31 cellular contexts compared by ENCODE assay signal in genomic region chr9:83011611-83012010, GRCh38. TPM values are rescaled to one million over a fixed set of nuclear protein-coding genes. Genes with fewer than 3 reads are reported as not detected.
DNase-seq lines count a peak whose midpoint lies in the region; ATAC-seq, FAIRE-seq and TF ChIP-seq lines count a peak whose summit lies in the region.
"Had no signal": no experiment of that assay in that cellular context is flagged by ENCODE, and none has a peak within 500 bp of the region (broad histone marks: within the 10 kb centered on the region; RNA-seq: fewer than 3 reads in every experiment).

No MANE protein-coding gene starts in this region.

- no peak overlapping the region for H3K18ac ChIP-seq in mesenchymal stem cell (ENCODE audit: low read depth in 1 of 2, low read length in 2 of 2)

- peak overlapping the region; percentile 19 for H3K27ac Mint-ChIP-seq in activated naive CD8-positive, alpha-beta T cell treated with anti-CD3 and anti-CD28 coated beads, Interleukin-2, amount 10 ng/mL, durations not matched to agents 7 days and 5 days
- no peak overlapping the region for H3K27ac Mint-ChIP-seq in activated naive CD8-positive, alpha-beta T cell treated with anti-CD3 and anti-CD28 coated beads, Interleukin-2, amount 50 U/mL, for 24 hours
- no peak overlapping the region for H3K27ac Mint-ChIP-seq in activated T-helper 17 cell treated with anti-CD3 and anti-CD28 coated beads, Interleukin-2, amount 50 U/mL, for 72 hours
- H3K27ac Mint-ChIP-seq: activated naive CD4-positive, alpha-beta T cell treated with anti-CD3 and anti-CD28 coated beads, Interleukin-2, amount 10 ng/mL, durations not matched to agents 7 days and 5 days; IgD-negative memory B cell; T-helper 2 cell treated with Interferon-gamma antibody and Interleukin-4, amounts not matched to agents 5 μg/mL and 100 μg/mL, for 36 hours had no signal

- H3K9me3 Mint-ChIP-seq in activated naive CD8-positive, alpha-beta T cell treated with anti-CD3 and anti-CD28 coated beads, Interleukin-2, amount 10 ng/mL, durations not matched to agents 7 days and 5 days = peaks cover 1% of the 10 kb centered on the region
- no peaks in the 10 kb centered on the region for H3K9me3 Mint-ChIP-seq in activated naive CD8-positive, alpha-beta T cell treated with anti-CD3 and anti-CD28 coated beads, Interleukin-2, amount 50 U/mL, for 24 hours
- H3K9me3 Mint-ChIP-seq in activated T-helper 17 cell treated with anti-CD3 and anti-CD28 coated beads, Interleukin-2, amount 50 U/mL, for 72 hours = peaks cover 6% of the 10 kb centered on the region
- H3K9me3 Mint-ChIP-seq: activated naive CD4-positive, alpha-beta T cell treated with anti-CD3 and anti-CD28 coated beads, Interleukin-2, amount 10 ng/mL, durations not matched to agents 7 days and 5 days; T-helper 2 cell treated with Interferon-gamma antibody and Interleukin-4, amounts not matched to agents 5 μg/mL and 100 μg/mL, for 36 hours had no signal

- H3K27ac ChIP-seq in mesenchymal stem cell (ENCODE audit: low read length, poor library complexity, severe bottlenecking) = no peak overlapping the region
- H3K27ac ChIP-seq: cardiac muscle cell, coronary artery, epithelial cell of prostate, neutrophil, Peyer's patch, prostate gland, sigmoid colon, transverse colon had no signal

- H3K4me1 ChIP-seq in Loucy (ENCODE audit: insufficient read depth, low read length, poor library complexity, severe bottlenecking) = peaks cover 37% of the 10 kb centered on the region
- peaks cover 2% of the 10 kb centered on the region for H3K4me1 ChIP-seq in mesenchymal stem cell (ENCODE audit: control insufficient read depth, insufficient read depth, low read depth, low read length)
- H3K4me1 ChIP-seq: BE2C, prostate gland had no signal

- H3K36me3 Mint-ChIP-seq in activated naive CD8-positive, alpha-beta T cell treated with anti-CD3 and anti-CD28 coated beads, Interleukin-2, amount 10 ng/mL, durations not matched to agents 7 days and 5 days = peaks cover 4% of the 10 kb centered on the region
- H3K36me3 Mint-ChIP-seq in activated naive CD8-positive, alpha-beta T cell treated with anti-CD3 and anti-CD28 coated beads, Interleukin-2, amount 50 U/mL, for 24 hours (ENCODE audit: low read depth) = no peaks in the 10 kb centered on the region
- no peaks in the 10 kb centered on the region for H3K36me3 Mint-ChIP-seq in activated T-helper 17 cell treated with anti-CD3 and anti-CD28 coated beads, Interleukin-2, amount 50 U/mL, for 72 hours (ENCODE audit: low read depth)
- H3K36me3 Mint-ChIP-seq: activated naive CD4-positive, alpha-beta T cell treated with anti-CD3 and anti-CD28 coated beads, Interleukin-2, amount 10 ng/mL, durations not matched to agents 7 days and 5 days; IgD-negative memory B cell had no signal

- H3K4me3 Mint-ChIP-seq in activated naive CD8-positive, alpha-beta T cell treated with anti-CD3 and anti-CD28 coated beads, Interleukin-2, amount 10 ng/mL, durations not matched to agents 7 days and 5 days = peak overlapping the region; percentile 42
- no peak overlapping the region for H3K4me3 Mint-ChIP-seq in activated naive CD8-positive, alpha-beta T cell treated with anti-CD3 and anti-CD28 coated beads, Interleukin-2, amount 50 U/mL, for 24 hours
- no peak overlapping the region for H3K4me3 Mint-ChIP-seq in activated T-helper 17 cell treated with anti-CD3 and anti-CD28 coated beads, Interleukin-2, amount 50 U/mL, for 72 hours
- H3K4me3 Mint-ChIP-seq: activated naive CD4-positive, alpha-beta T cell treated with anti-CD3 and anti-CD28 coated beads, Interleukin-2, amount 10 ng/mL, durations not matched to agents 7 days and 5 days; IgD-negative memory B cell; T-helper 2 cell treated with Interferon-gamma antibody and Interleukin-4, amounts not matched to agents 5 μg/mL and 100 μg/mL, for 36 hours had no signal

- H3K36me3 ChIP-seq in Loucy (ENCODE audit: insufficient read depth, low read length) = no peaks in the 10 kb centered on the region
- H3K36me3 ChIP-seq in mesenchymal stem cell (ENCODE audit: control insufficient read depth in 1 of 2, insufficient read depth in 2 of 2, low read depth in 1 of 2, low read length in 2 of 2) = no peaks in the 10 kb centered on the region
- H3K36me3 ChIP-seq: BE2C, cardiac muscle cell, neutrophil, Peyer's patch, sigmoid colon, transverse colon had no signal

- H4K8ac ChIP-seq in mesenchymal stem cell (ENCODE audit: low read length) = no peak overlapping the region

- H3K79me2 ChIP-seq in Loucy (ENCODE audit: insufficient read depth, low read length) = no peaks in the 10 kb centered on the region

- H3K4me3 ChIP-seq in Loucy (ENCODE audit: low read length, poor library complexity, severe bottlenecking) (no peak overlapping the region), mesenchymal stem cell (ENCODE audit: insufficient read depth in 1 of 2, low read depth in 1 of 2, low read length in 2 of 2) (no peak overlapping the region)
- H3K4me3 ChIP-seq: cardiac muscle cell, coronary artery, Peyer's patch, prostate gland, sigmoid colon, transverse colon had no signal

- H3K79me1 ChIP-seq in mesenchymal stem cell (replicated peaks; ENCODE audit: low read length, poor library complexity, severe bottlenecking) = no peaks in the 10 kb centered on the region

- no peak overlapping the region for H2AK5ac ChIP-seq in mesenchymal stem cell (ENCODE audit: low read length, severe bottlenecking)

- H4K91ac ChIP-seq in mesenchymal stem cell (ENCODE audit: low read length) = no peak overlapping the region

- no peak for DNase-seq in activated naive CD8-positive, alpha-beta T cell treated with anti-CD3 and anti-CD28 coated beads, Interleukin-2, amount 10 ng/mL, durations not matched to agents 7 days and 5 days
- no peak for DNase-seq in activated naive CD8-positive, alpha-beta T cell treated with anti-CD3 and anti-CD28 coated beads, Interleukin-2, amount 50 U/mL, for 24 hours
- DNase-seq in iris pigment epithelial cell (ENCODE audit: low read depth) = peak; percentile 13
- DNase-seq in mesenchymal stem cell = no peak
- no peak for DNase-seq in GM12891 (ENCODE audit: insufficient read length, low spot score)
- DNase-seq in RPMI8226 = no peak
- DNase-seq: activated CD4-positive, alpha-beta T cell treated with anti-CD3 and anti-CD28 coated beads, Interleukin-2, amount 50 U/mL, for 48 hours; activated CD4-positive, CD25-positive, alpha-beta regulatory T cell treated with anti-CD3 and anti-CD28 coated beads, Interleukin-2, amount 50 U/mL, for 72 hours; activated CD8-positive, alpha-beta memory T cell treated with anti-CD3 and anti-CD28 coated beads, Interleukin-2, amount 50 U/mL, for 4 hours; activated naive CD4-positive, alpha-beta T cell treated with anti-CD3 and anti-CD28 coated beads, Interleukin-2, amount 10 ng/mL, durations not matched to agents 7 days and 5 days; amygdala; BE2C; effector memory CD4-positive, alpha-beta T cell; head of caudate nucleus; kidney; naive thymus-derived CD4-positive, alpha-beta T cell; NCI-H146; Peyer's patch; sigmoid colon; stimulated activated CD4-positive, alpha-beta T cell treated with anti-CD3 and anti-CD28 coated beads, Interleukin-4, amount 100 ng/mL, for 24 hours; transverse colon had no signal

- H3K4me2 ChIP-seq in Loucy (ENCODE audit: low read depth, low read length, poor library complexity, severe bottlenecking) = peak overlapping the region; percentile 49
- H3K4me2 ChIP-seq in mesenchymal stem cell (ENCODE audit: low read length, poor library complexity, severe bottlenecking) = no peak overlapping the region

- H3K9ac ChIP-seq in Loucy (ENCODE audit: low read depth, low read length, poor library complexity, severe bottlenecking) = peak overlapping the region; percentile 8
- H3K9ac ChIP-seq in mesenchymal stem cell (ENCODE audit: low read length) = no peak overlapping the region

- H3K9me3 ChIP-seq in Loucy (ENCODE audit: insufficient read depth, low read depth, low read length) (no peaks in the 10 kb centered on the region), mesenchymal stem cell (ENCODE audit: control insufficient read depth, low read length) (no peaks in the 10 kb centered on the region)
- H3K9me3 ChIP-seq: BE2C, neutrophil, Peyer's patch, prostate gland, sigmoid colon, transverse colon had no signal

- ATAC-seq in activated naive CD8-positive, alpha-beta T cell treated with anti-CD3 and anti-CD28 coated beads, Interleukin-2, amount 10 ng/mL, durations not matched to agents 7 days and 5 days (ENCODE audit: low read depth) = no peak
- ATAC-seq in activated naive CD8-positive, alpha-beta T cell treated with anti-CD3 and anti-CD28 coated beads, Interleukin-2, amount 50 U/mL, for 24 hours = no peak
- no peak for ATAC-seq in activated T-helper 17 cell treated with anti-CD3 and anti-CD28 coated beads, Interleukin-2, amount 50 U/mL, for 72 hours (replicated peaks)
- ATAC-seq: naive thymus-derived CD4-positive, alpha-beta T cell had no signal

- H2AFZ ChIP-seq in Loucy (ENCODE audit: low read length) = peak overlapping the region; percentile 68
- no peak overlapping the region for H2AFZ ChIP-seq in mesenchymal stem cell (ENCODE audit: low read depth, low read length)

- H3F3A ChIP-seq in Loucy (ENCODE audit: low read depth) = no peaks in the 10 kb centered on the region

- no peak overlapping the region for H3K4ac ChIP-seq in mesenchymal stem cell (ENCODE audit: low read depth in 1 of 2, low read length in 2 of 2)

- no peaks in the 10 kb centered on the region for H3K9me2 ChIP-seq in Loucy (replicated peaks; ENCODE audit: low read depth, low read length)

- FAIRE-seq in GM12891 (lab: Jason Lieb, UNC) = no peak
- FAIRE-seq: kidney had no signal

- H3K27me3 ChIP-seq in Loucy (ENCODE audit: insufficient read depth, low read length, poor library complexity, severe bottlenecking) = no peaks in the 10 kb centered on the region
- no peaks in the 10 kb centered on the region for H3K27me3 ChIP-seq in mesenchymal stem cell (ENCODE audit: control insufficient read depth in 1 of 2, insufficient read depth in 1 of 2, low read length in 2 of 2)
- H3K27me3 ChIP-seq: BE2C, neutrophil, Peyer's patch, sigmoid colon, transverse colon had no signal

- no peak for TF ChIP-seq CTCF in Loucy (conservative IDR thresholded peaks at IDR 0.05; ENCODE audit: low read length)

- no peak overlapping the region for H2BK5ac ChIP-seq in mesenchymal stem cell (ENCODE audit: low read depth, low read length, poor library complexity, severe bottlenecking)

- no peak overlapping the region for H2BK12ac ChIP-seq in mesenchymal stem cell (ENCODE audit: low read length in 2 of 2)

- TF ChIP-seq POLR2A in GM12891 (IDR thresholded peaks at IDR 0.05; ENCODE audit: low read depth, low read length) = no peak

- H3K27me3 Mint-ChIP-seq in activated naive CD8-positive, alpha-beta T cell treated with anti-CD3 and anti-CD28 coated beads, Interleukin-2, amount 10 ng/mL, durations not matched to agents 7 days and 5 days = peaks cover 8% of the 10 kb centered on the region
- peaks cover 6% of the 10 kb centered on the region for H3K27me3 Mint-ChIP-seq in activated naive CD8-positive, alpha-beta T cell treated with anti-CD3 and anti-CD28 coated beads, Interleukin-2, amount 50 U/mL, for 24 hours
- peaks cover 13% of the 10 kb centered on the region for H3K27me3 Mint-ChIP-seq in activated T-helper 17 cell treated with anti-CD3 and anti-CD28 coated beads, Interleukin-2, amount 50 U/mL, for 72 hours

- no peak overlapping the region for H3K23ac ChIP-seq in mesenchymal stem cell (ENCODE audit: low read length in 2 of 2)

- peaks cover 38% of the 10 kb centered on the region for H3K4me1 Mint-ChIP-seq in activated naive CD8-positive, alpha-beta T cell treated with anti-CD3 and anti-CD28 coated beads, Interleukin-2, amount 10 ng/mL, durations not matched to agents 7 days and 5 days
- H3K4me1 Mint-ChIP-seq in activated naive CD8-positive, alpha-beta T cell treated with anti-CD3 and anti-CD28 coated beads, Interleukin-2, amount 50 U/mL, for 24 hours = peaks cover 1% of the 10 kb centered on the region
- H3K4me1 Mint-ChIP-seq in activated T-helper 17 cell treated with anti-CD3 and anti-CD28 coated beads, Interleukin-2, amount 50 U/mL, for 72 hours = no peaks in the 10 kb centered on the region

- no peaks in the 10 kb centered on the region for H4K20me1 ChIP-seq in Loucy (ENCODE audit: insufficient read depth, low read length, poor library complexity, severe bottlenecking)

- no peak overlapping the region for H3K14ac ChIP-seq in mesenchymal stem cell (ENCODE audit: low read length in 2 of 2)

- no peak overlapping the region for H2BK15ac ChIP-seq in mesenchymal stem cell (ENCODE audit: low read depth, poor library complexity, severe bottlenecking)

- H2BK120ac ChIP-seq in mesenchymal stem cell (ENCODE audit: low read depth, low read length) = no peak overlapping the region

- POLR2A ChIA-PET in activated naive CD8-positive, alpha-beta T cell treated with anti-CD3 and anti-CD28 coated beads, Interleukin-2, amount 10 ng/mL, durations not matched to agents 7 days and 5 days (lab: Charles Lee) = interaction anchor here (0.8 kb wide), 1 partner anchor 614 kb away, joined by 5 read pairs; no protein-coding TSS in a partner anchor

RNA-seq across cellular contexts. Expression of gene RASEF, which starts 51.3 kb away (rescaled TPM):
- total RNA-seq in activated naive CD8-positive, alpha-beta T cell treated with anti-CD3 and anti-CD28 coated beads, Interleukin-2, amount 10 ng/mL, durations not matched to agents 7 days and 5 days = not detected
- polyA plus RNA-seq in mesenchymal stem cell (2013, experiment 1 of 2) = 0.28 TPM
- 0.34 TPM for polyA plus RNA-seq in mesenchymal stem cell (2013, experiment 2 of 2)
- 0.01 TPM for polyA plus RNA-seq in GM12891 (2012; ENCODE audit: low read depth, missing spikeins)
- total RNA-seq in activated T-helper 17 cell treated with anti-CD3 and anti-CD28 coated beads, Interleukin-2, amount 50 U/mL, for 72 hours = not detected
- total RNA-seq: G401; naive thymus-derived CD4-positive, alpha-beta T cell had no signal
- polyA plus RNA-seq: IgD-negative memory B cell had no signal
